Comparison of ENCODE assay signal across 7 cellular contexts in genomic region chr11:115506909-115507649, GRCh38. TPM values are rescaled to one million over a fixed set of nuclear protein-coding genes. Genes with fewer than 3 reads are reported as not detected.
"Had no signal": no experiment of that assay in that cellular context is flagged by ENCODE, and none has a peak within 500 bp of the region (broad histone marks: within the 10 kb centered on the region; RNA-seq: fewer than 3 reads in every experiment).

No MANE protein-coding gene starts in this region.

- H3K9me3 Mint-ChIP-seq: GM23338 had no signal

- H3K4me3 Mint-ChIP-seq: GM23338, HFFc6 had no signal

- H2AFZ ChIP-seq: GM23338 had no signal

- ATAC-seq: GM23338, HCT116, HepG2 had no signal

- H3K36me3 ChIP-seq: HAP-1 had no signal

- H3K27ac ChIP-seq: HL-60 had no signal

- H3K4me3 ChIP-seq: GM23338, HAP-1 had no signal

- DNase-seq: HFFc6 had no signal

- H3K4me2 ChIP-seq: GM23338 had no signal

- H3K27ac Mint-ChIP-seq: GM23338, HFFc6, IgD-negative memory B cell had no signal

- H3K9me3 ChIP-seq: HAP-1 had no signal

RNA-seq across cellular contexts. Expression of gene CADM1, which starts 2.9 kb away (rescaled TPM):
- total RNA-seq: HFFc6 had no signal
